18 cellular contexts compared by ENCODE assay signal in the genomic region with DNA sequence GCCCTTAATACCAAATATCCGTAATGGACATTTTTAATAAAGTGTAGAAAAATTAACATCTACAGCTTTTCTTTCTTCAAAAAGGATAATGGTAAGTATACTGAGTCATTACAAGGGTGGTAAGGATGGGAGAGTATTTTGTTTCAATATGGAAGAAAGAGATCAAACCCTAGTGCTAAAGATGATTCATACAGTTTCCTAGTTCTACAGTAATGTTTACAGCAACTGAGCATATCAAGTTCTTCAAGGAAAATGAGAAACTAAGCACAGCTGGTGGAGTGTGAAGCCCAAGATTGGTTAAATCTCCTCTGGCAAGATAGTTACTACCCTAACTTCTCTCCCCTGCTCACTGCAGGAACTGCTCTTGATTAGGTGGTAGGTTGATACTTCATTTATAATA.
DNase-seq lines count a peak whose midpoint lies in the region; FAIRE-seq and TF ChIP-seq lines count a peak whose summit lies in the region.
"Had no signal": no experiment of that assay in that cellular context is flagged by ENCODE, and none has a peak within 500 bp of the region (broad histone marks: within the 10 kb centered on the region; RNA-seq: fewer than 3 reads in every experiment).

No MANE protein-coding gene starts in this region.

- H3K4me3 ChIP-seq in bronchial epithelial cell (ENCODE audit: low read depth, low read length) = no peak overlapping the region
- H3K4me3 ChIP-seq: GM12878, PC-9 had no signal

- TF ChIP-seq CTCF in bronchial epithelial cell (IDR thresholded peaks at IDR 0.05; ENCODE audit: insufficient read depth, low read length, severe bottlenecking) = no peak

- H3K36me3 ChIP-seq in bronchial epithelial cell (ENCODE audit: control insufficient read depth, insufficient read depth, low read length) = no peaks in the 10 kb centered on the region

- H3K27me3 ChIP-seq in bronchial epithelial cell (ENCODE audit: control insufficient read depth, insufficient read depth, low read length) = no peaks in the 10 kb centered on the region

- peak; percentile 24 for DNase-seq in DMS53 (lab: John Stamatoyannopoulos, UW)
- no peak for DNase-seq in DMS53 treated with DMSO at 0.1 percent for 48 hours (lab: John Stamatoyannopoulos, UW; ENCODE audit: unreplicated experiment)
- peak; percentile 23 for DNase-seq in bronchial epithelial cell (ENCODE audit: low read depth)
- DNase-seq in left kidney (ENCODE audit: low read depth, low spot score) = peak; percentile 52
- no peak for DNase-seq in hypothalamus (lab: John Stamatoyannopoulos, UW)
- DNase-seq in GM19239 (ENCODE audit: insufficient read length, low spot score) = no peak
- no peak for DNase-seq in NAMALWA (ENCODE audit: low spot score)
- no peak for DNase-seq in NCI-H1930 (lab: John Stamatoyannopoulos, UW)
- DNase-seq: Calu3; CD4-positive, alpha-beta memory T cell; DND-41; GDM1; NCI-H1417; NCI-H2029 treated with DMSO at 0.1 percent for 48 hours; NCI-H510A treated with DMSO at 0.1 percent for 48 hours; NCI-H82; PC-9 had no signal

- FAIRE-seq in bronchial epithelial cell (lab: Jason Lieb, UNC) (no peak), GM19239 (lab: Jason Lieb, UNC) (no peak)
- FAIRE-seq: GM12878 had no signal

Comparison
In these comparisons a context has a peak if more than half of its experiments do, and no peak if none do; other contexts are left out.
1. DNase-seq: peak in DMS53 (single experiment), bronchial epithelial cell (single experiment) and left kidney (single experiment); none in DMS53 treated with DMSO at 0.1 percent for 48 hours (single experiment), hypothalamus (0 of 51), GM19239 (single experiment), NAMALWA (single experiment) and NCI-H1930 (0 of 2).